18 cellular contexts compared by ENCODE assay signal in the genomic region with DNA sequence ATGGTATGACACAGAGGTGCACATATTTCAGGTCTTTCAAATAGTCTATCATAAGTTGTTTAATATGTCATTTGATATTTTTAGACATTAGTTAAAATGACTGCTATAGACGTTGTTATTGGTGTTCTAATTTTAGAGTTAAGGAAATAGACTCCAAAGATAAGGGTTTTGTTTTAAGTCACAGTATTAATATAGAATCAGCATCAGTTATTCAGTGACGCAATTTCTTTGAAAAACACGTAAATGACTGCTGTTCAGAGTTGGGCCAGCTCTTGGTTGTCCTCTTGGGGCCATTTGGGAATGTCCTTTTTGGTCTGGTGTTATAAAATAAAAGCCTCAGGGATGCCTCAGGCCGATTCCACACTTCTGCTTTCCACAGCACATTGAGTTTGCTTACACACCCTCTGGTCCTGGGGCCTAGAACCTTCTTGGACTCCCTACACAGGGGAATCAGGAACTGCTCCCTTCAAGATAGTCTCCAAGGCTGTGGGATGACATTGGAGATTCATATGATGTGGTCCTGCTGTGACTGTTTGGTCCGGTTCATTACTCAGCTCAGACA. TPM values are rescaled to one million over a fixed set of nuclear protein-coding genes. Genes with fewer than 3 reads are reported as not detected.
DNase-seq lines count a peak whose midpoint lies in the region; ATAC-seq, FAIRE-seq and TF ChIP-seq lines count a peak whose summit lies in the region.
"Had no signal": no experiment of that assay in that cellular context is flagged by ENCODE, and none has a peak within 500 bp of the region (broad histone marks: within the 10 kb centered on the region; RNA-seq: fewer than 3 reads in every experiment).

No MANE protein-coding gene starts in this region.

- H3K27ac ChIP-seq in CD8-positive, alpha-beta T cell (ENCODE audit: low read depth, low read length) = no peak overlapping the region
- H3K27ac ChIP-seq in Peyer's patch = no peak overlapping the region
- H3K27ac ChIP-seq: C4-2B had no signal

- no peak for ATAC-seq in CD8-positive, alpha-beta T cell
- ATAC-seq in naive thymus-derived CD8-positive, alpha-beta T cell = no peak
- ATAC-seq in GM18861 (IDR thresholded peaks at IDR 0.05; ENCODE audit: unreplicated experiment) = no peak
- ATAC-seq: SK-N-SH treated with all-trans-retinoic acid at 6 μM for 48 hours had no signal

- H3K27me3 Mint-ChIP-seq in CD8-positive, alpha-beta T cell (ENCODE audit: low read depth) = no peaks in the 10 kb centered on the region
- H3K27me3 Mint-ChIP-seq in activated naive CD8-positive, alpha-beta T cell = no peaks in the 10 kb centered on the region
- H3K27me3 Mint-ChIP-seq in naive thymus-derived CD8-positive, alpha-beta T cell = no peaks in the 10 kb centered on the region
- H3K27me3 Mint-ChIP-seq: type B pancreatic cell had no signal

- POLR2A ChIA-PET in CD8-positive, alpha-beta T cell (lab: Charles Lee) = interaction anchor here (1.3 kb wide), 1 partner anchor 12 kb away, joined by 4 read pairs; no protein-coding TSS in a partner anchor
- POLR2A ChIA-PET in naive thymus-derived CD8-positive, alpha-beta T cell (lab: Charles Lee) = interaction anchor here (1.6 kb wide), 1 partner anchor 17 kb away, joined by 3 read pairs; no protein-coding TSS in a partner anchor

- peaks cover 7% of the 10 kb centered on the region for H3K36me3 ChIP-seq in CD8-positive, alpha-beta T cell (ENCODE audit: insufficient read depth, low read length)
- H3K36me3 ChIP-seq in Peyer's patch = peaks cover 0 to 61% (median 6%) of the 10 kb centered on the region in 3 donors

- intact Hi-C loops in CD8-positive, alpha-beta T cell (cut with DNase I, micrococcal nuclease) = no loop called here

- CTCF ChIA-PET in CD8-positive, alpha-beta T cell (lab: Charles Lee) = interaction anchor here (1.2 to 2.0 kb wide), 3 partner anchors 28 to 325 kb away, joined by 3 to 8 read pairs (median 6); no protein-coding TSS in a partner anchor

- no peak overlapping the region for H3K4me3 ChIP-seq in CD8-positive, alpha-beta T cell (ENCODE audit: low read depth, low read length)
- no peak overlapping the region for H3K4me3 ChIP-seq in Peyer's patch

- TF ChIP-seq POLR2A in Peyer's patch (IDR thresholded peaks at IDR 0.05) = no peak

- H3K27ac Mint-ChIP-seq in CD8-positive, alpha-beta T cell = peak overlapping the region; percentile 34
- H3K27ac Mint-ChIP-seq in activated naive CD8-positive, alpha-beta T cell = peak overlapping the region; percentile 50
- peak overlapping the region in 7 of 10 donors; percentile 58 to 87 (median 77) for H3K27ac Mint-ChIP-seq in naive thymus-derived CD8-positive, alpha-beta T cell
- H3K27ac Mint-ChIP-seq: type B pancreatic cell had no signal

- no peaks in the 10 kb centered on the region for H3K9me3 ChIP-seq in CD8-positive, alpha-beta T cell (ENCODE audit: low read length)
- H3K9me3 ChIP-seq in Peyer's patch = no peaks in the 10 kb centered on the region

- H3K27me3 ChIP-seq in CD8-positive, alpha-beta T cell (ENCODE audit: insufficient read depth, low read length) = no peaks in the 10 kb centered on the region
- no peaks in the 10 kb centered on the region for H3K27me3 ChIP-seq in Peyer's patch

- H3K4me1 ChIP-seq in CD8-positive, alpha-beta T cell (ENCODE audit: insufficient read depth, low read length) = peaks cover 22% of the 10 kb centered on the region
- peaks cover 0 to 12% (median 7%) of the 10 kb centered on the region in 4 donors for H3K4me1 ChIP-seq in Peyer's patch

- H3K4me3 Mint-ChIP-seq in CD8-positive, alpha-beta T cell = no peak overlapping the region
- no peak overlapping the region for H3K4me3 Mint-ChIP-seq in activated naive CD8-positive, alpha-beta T cell
- no peak overlapping the region for H3K4me3 Mint-ChIP-seq in naive thymus-derived CD8-positive, alpha-beta T cell
- H3K4me3 Mint-ChIP-seq: type B pancreatic cell had no signal

- no peak for DNase-seq in CD8-positive, alpha-beta T cell
- DNase-seq in GM19239 (ENCODE audit: insufficient read length, low spot score) (no peak), Peyer's patch (no peak), SKM-1 (lab: John Stamatoyannopoulos, UW; ENCODE audit: unreplicated experiment) (no peak), H4 (ENCODE audit: low spot score) (no peak)
- DNase-seq in naive thymus-derived CD8-positive, alpha-beta T cell = no peak
- DNase-seq: amniotic stem cell, GOT3, hypothalamus, KBM-7, NCI-H1417, NCI-H226 had no signal

- H3K4me1 Mint-ChIP-seq in CD8-positive, alpha-beta T cell (ENCODE audit: low read depth) = peaks cover 39% of the 10 kb centered on the region
- H3K4me1 Mint-ChIP-seq in activated naive CD8-positive, alpha-beta T cell (ENCODE audit: low read depth) = peaks cover 43% of the 10 kb centered on the region
- peaks cover 28 to 47% (median 37%) of the 10 kb centered on the region in 4 donors for H3K4me1 Mint-ChIP-seq in naive thymus-derived CD8-positive, alpha-beta T cell

- no peaks in the 10 kb centered on the region for H3K9me3 Mint-ChIP-seq in CD8-positive, alpha-beta T cell
- no peaks in the 10 kb centered on the region for H3K9me3 Mint-ChIP-seq in activated naive CD8-positive, alpha-beta T cell (ENCODE audit: low read depth)
- no peaks in the 10 kb centered on the region for H3K9me3 Mint-ChIP-seq in naive thymus-derived CD8-positive, alpha-beta T cell
- H3K9me3 Mint-ChIP-seq: type B pancreatic cell had no signal

- peak; percentile 11 for FAIRE-seq in GM19239 (lab: Jason Lieb, UNC)
- FAIRE-seq: GM18507 had no signal

- peaks cover 74% of the 10 kb centered on the region for H3K36me3 Mint-ChIP-seq in CD8-positive, alpha-beta T cell
- peaks cover 9% of the 10 kb centered on the region for H3K36me3 Mint-ChIP-seq in activated naive CD8-positive, alpha-beta T cell
- peaks cover 0 to 80% (median 10%) of the 10 kb centered on the region in 3 donors for H3K36me3 Mint-ChIP-seq in naive thymus-derived CD8-positive, alpha-beta T cell

- TF ChIP-seq CTCF in CD8-positive, alpha-beta T cell (IDR thresholded peaks at IDR 0.05) = no peak
- no peak for TF ChIP-seq CTCF in Peyer's patch (IDR thresholded peaks at IDR 0.05)

RNA-seq across cellular contexts. Expression of a gene that starts 14.3 kb away (rescaled TPM):
- 100 to 1,000 TPM; 135 to 140 TPM for total RNA-seq in CD8-positive, alpha-beta T cell
- total RNA-seq in naive thymus-derived CD8-positive, alpha-beta T cell = 10 to 100 TPM; 68.1 to 77.0 TPM
- polyA plus RNA-seq in naive thymus-derived CD8-positive, alpha-beta T cell = 10 to 100 TPM; 15.7 to 22.7 (median 17.2) TPM
- total RNA-seq in Peyer's patch = 10 to 100 TPM; 33.0 to 42.2 (median 37.8) TPM
- total RNA-seq in H4 (2014; rRNA removed; shearing (Covaris generic)) = 23.0 and 32.7 TPM in 2 replicates
